In the genomic region with DNA sequence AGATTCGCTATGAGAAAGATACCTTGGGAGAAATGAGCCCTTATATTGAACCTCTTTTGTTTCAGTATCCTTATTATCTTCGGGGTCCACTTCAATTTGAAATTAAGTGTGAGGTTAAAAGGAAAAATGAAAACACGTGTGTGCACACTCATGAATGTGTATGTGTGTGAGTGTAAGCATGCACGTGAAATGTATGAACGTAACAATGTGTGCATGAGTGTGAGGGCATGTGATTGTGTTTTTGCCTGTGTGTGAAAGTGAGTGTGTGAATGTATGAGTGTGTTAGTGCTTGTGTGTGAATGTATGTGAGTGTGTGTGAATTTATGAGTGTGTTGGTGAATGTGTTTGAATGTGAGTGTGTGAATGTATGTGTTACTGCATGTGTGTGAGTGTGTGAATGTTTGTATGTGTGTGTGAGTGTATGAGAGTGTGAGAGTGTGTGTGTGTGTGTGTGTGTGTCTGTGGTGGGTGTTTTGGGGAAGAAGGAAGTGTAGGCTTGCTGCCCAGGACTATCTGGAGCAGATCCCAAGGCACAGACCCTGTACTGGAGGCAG, we compare ENCODE assay signal across 22 cellular contexts.
DNase-seq lines count a peak whose midpoint lies in the region; ATAC-seq, FAIRE-seq and TF ChIP-seq lines count a peak whose summit lies in the region.
"Had no signal": no experiment of that assay in that cellular context is flagged by ENCODE, and none has a peak within 500 bp of the region (broad histone marks: within the 10 kb centered on the region; RNA-seq: fewer than 3 reads in every experiment).

No MANE protein-coding gene starts in this region.

- H2AFZ ChIP-seq in IMR-90 (replicated peaks; ENCODE audit: low read length, poor library complexity) (no peak overlapping the region), H1 (ENCODE audit: low read length) (no peak overlapping the region)

- H2BK12ac ChIP-seq in H1 (ENCODE audit: low read depth, low read length) = no peak overlapping the region

- POLR2A ChIA-PET in IMR-90 (lab: Charles Lee; ENCODE audit: unreplicated experiment) = no interaction called here
- POLR2A ChIA-PET in H1 (lab: Charles Lee; ENCODE audit: partially characterized antibody) = no interaction called here

- H3K27me3 ChIP-seq in IMR-90 (ENCODE audit: control insufficient read depth, insufficient read depth, low read length) (no peaks in the 10 kb centered on the region), H1 (replicated peaks in 1 of 4; ENCODE audit: control insufficient read depth in 3 of 4, extremely low read depth in 1 of 4, insufficient read depth in 3 of 4, low read length in 3 of 4) (no peaks in the 10 kb centered on the region)
- H3K27me3 ChIP-seq: BE2C had no signal

- intact Hi-C loops in IMR-90 (cut with micrococcal nuclease) = no loop called here

- H3K56ac ChIP-seq in IMR-90 (ENCODE audit: extremely low read depth, insufficient read depth, low read length) = no peak overlapping the region
- peak overlapping the region; percentile 87 for H3K56ac ChIP-seq in H1 (replicated peaks; ENCODE audit: insufficient read length, low read depth, low read length)

- no peak overlapping the region for H3K23ac ChIP-seq in IMR-90 (ENCODE audit: low read depth, low read length)
- H3K23ac ChIP-seq in H1 (ENCODE audit: insufficient read length) = no peak overlapping the region

- H2AK9ac ChIP-seq in IMR-90 (replicated peaks; ENCODE audit: low read depth, low read length, poor library complexity) = no peak overlapping the region

- in situ Hi-C loops in IMR-90 (cut with MboI; ENCODE audit: low sequenced_read_pairs) = no loop called here

- TF ChIP-seq RAD21 in IMR-90 (IDR thresholded peaks at IDR 0.05; ENCODE audit: low read length) (no peak), H1 (IDR thresholded peaks at IDR 0.05 in 1 of 2, conservative IDR thresholded peaks at IDR 0.05 in 1 of 2; ENCODE audit: low read depth in 2 of 2, low read length in 2 of 2) (no peak)

- TF ChIP-seq EP300 in H1 (IDR thresholded peaks at IDR 0.05; ENCODE audit: borderline replicate concordance in 1 of 2, low read depth in 2 of 2, low read length in 2 of 2) = no peak

- no peak overlapping the region for H3K4ac ChIP-seq in IMR-90 (ENCODE audit: low read depth, low read length)
- H3K4ac ChIP-seq in H1 (replicated peaks; ENCODE audit: insufficient read length, low read depth, low read length) = no peak overlapping the region

- TF ChIP-seq CTCF in IMR-90 (conservative IDR thresholded peaks at IDR 0.05; ENCODE audit: low read depth, low read length) (no peak), H1 (IDR thresholded peaks at IDR 0.05; ENCODE audit: control extremely low read depth in 1 of 3, insufficient read depth in 1 of 3, low read depth in 1 of 3, low read length in 3 of 3) (no peak)

- H3K4me1 ChIP-seq in IMR-90 (ENCODE audit: control insufficient read depth, insufficient read depth, low read length) (no peaks in the 10 kb centered on the region), H1 (replicated peaks in 1 of 4; ENCODE audit: control insufficient read depth in 3 of 4, insufficient read depth in 4 of 4, low read length in 3 of 4) (no peaks in the 10 kb centered on the region)
- H3K4me1 ChIP-seq: BE2C had no signal

- WGBS in IMR-90 (ENCODE audit: extremely low coverage in 2 of 2, insufficient read length in 1 of 2), 2 experiments = 43% methylated on average over 3 of the region's 5 CpGs; no CpG with 5 or more reads in 1 of the 2 experiments
- 93% methylated on average over 5 of the region's 5 CpGs; no CpG with 5 or more reads in 1 of the 2 experiments for WGBS in H1 (ENCODE audit: extremely low coverage in 1 of 2, insufficient coverage in 1 of 2, insufficient read length in 1 of 2, insufficient replicate concordance in 2 of 2, low coverage in 1 of 2, low lambda C conversion rate in 2 of 2, missing lambda C conversion rate in 1 of 2), 2 experiments

- DNase-seq in GM12892 (ENCODE audit: insufficient read length) (no peak), IMR-90 (no peak), H1 (ENCODE audit: low read depth in 1 of 2, low spot score in 2 of 2) (no peak), inferior parietal cortex (ENCODE audit: extremely low spot score) (no peak), NCI-H1694 treated with DMSO at 0.1 percent for 48 hours (lab: John Stamatoyannopoulos, UW) (no peak), RKO (ENCODE audit: low spot score) (no peak)
- DNase-seq: ACHN; BE2C; C1 segment of cervical spinal cord; CD4-positive, CD25-positive, alpha-beta regulatory T cell; CD8-positive, alpha-beta memory T cell; COR-L47; DMS 273 treated with DMSO at 0.1 percent for 48 hours; DMS53; DND-41; EL; GOT3; H9; KBM-7 had no signal

- no peak overlapping the region for H3K18ac ChIP-seq in IMR-90 (ENCODE audit: low read depth, low read length)
- no peak overlapping the region for H3K18ac ChIP-seq in H1 (ENCODE audit: extremely low read depth, low read length)

- no peak overlapping the region for H3K27ac ChIP-seq in IMR-90 (ENCODE audit: insufficient read depth, low read length)
- H3K27ac ChIP-seq in H1 (ENCODE audit: low read depth, low read length) = no peak overlapping the region

- H3K9me1 ChIP-seq in IMR-90 (ENCODE audit: insufficient read depth, low read length) = no peaks in the 10 kb centered on the region

- no peak for TF ChIP-seq POLR2A in GM12892 (IDR thresholded peaks at IDR 0.05; ENCODE audit: low read depth, low read length)
- TF ChIP-seq POLR2A in IMR-90 (IDR thresholded peaks at IDR 0.05; ENCODE audit: low read depth, low read length) = no peak
- no peak for TF ChIP-seq POLR2A in H1 (IDR thresholded peaks at IDR 0.05; ENCODE audit: control extremely low read depth in 1 of 2, low read depth in 2 of 2, low read length in 2 of 2)

- H3K4me3 ChIP-seq in IMR-90 (ENCODE audit: insufficient read depth, low read depth, low read length) (no peak overlapping the region), H1 (ENCODE audit: extremely low read depth in 1 of 4, insufficient read depth in 2 of 4, low read depth in 3 of 4, low read length in 4 of 4) (no peak overlapping the region)
- H3K4me3 ChIP-seq: GM12878 had no signal

- CTCF ChIA-PET in IMR-90 (lab: Yijun Ruan, JAX) = no interaction called here
- CTCF ChIA-PET in H1 (lab: Charles Lee; ENCODE audit: partially characterized antibody) = no interaction called here

- ATAC-seq in IMR-90 (ENCODE audit: low read depth) = no peak
- ATAC-seq: GM12878 had no signal

- H4K20me1 ChIP-seq in IMR-90 (ENCODE audit: insufficient read depth, low read length) (no peaks in the 10 kb centered on the region), H1 (replicated peaks in 1 of 2; ENCODE audit: control insufficient read depth in 1 of 2, insufficient read depth in 2 of 2, low read length in 2 of 2) (peaks cover 0 to 3% of the 10 kb centered on the region in 2 experiments)

- FAIRE-seq in GM12892 (lab: Jason Lieb, UNC) = peak; percentile 17
- FAIRE-seq in H1 (lab: Jason Lieb, UNC) = no peak
- FAIRE-seq: A204.1, GM12878, GM18507 had no signal

- H2BK5ac ChIP-seq in IMR-90 (ENCODE audit: low read depth, low read length, poor library complexity, severe bottlenecking) (peak overlapping the region; percentile 15), H1 (ENCODE audit: low read depth, low read length) (no peak overlapping the region)

- no peaks in the 10 kb centered on the region for H3K79me1 ChIP-seq in IMR-90 (ENCODE audit: low read depth in 1 of 2, low read length in 2 of 2)
- no peaks in the 10 kb centered on the region for H3K79me1 ChIP-seq in H1 (ENCODE audit: low read depth, low read length)

- H2BK120ac ChIP-seq in IMR-90 (ENCODE audit: low read depth, low read length) (no peak overlapping the region), H1 (replicated peaks; ENCODE audit: low read depth, low read length) (no peak overlapping the region)

- peaks cover 3% of the 10 kb centered on the region; the same call in 1 of the 2 replicates for H3K23me2 ChIP-seq in H1 (ENCODE audit: low read depth, low read length)

- BruUV-seq in IMR-90 (replicated peaks; lab: Mats Ljungman, UMichigan) = no TSS peak

- H3K36me3 ChIP-seq in IMR-90 (ENCODE audit: control insufficient read depth, insufficient read depth, low read length) = no peaks in the 10 kb centered on the region
- no peaks in the 10 kb centered on the region for H3K36me3 ChIP-seq in H1 (ENCODE audit: control insufficient read depth in 2 of 4, insufficient read depth in 4 of 4, low read length in 3 of 4)
- H3K36me3 ChIP-seq: BE2C had no signal

- H2BK20ac ChIP-seq in IMR-90 (ENCODE audit: low read depth, low read length) = no peak overlapping the region
- H2BK20ac ChIP-seq in H1 (ENCODE audit: low read length) = no peak overlapping the region

- H4K5ac ChIP-seq in IMR-90 (ENCODE audit: low read depth, low read length) (no peak overlapping the region), H1 (ENCODE audit: insufficient read length, low read depth, low read length) (no peak overlapping the region)

- H3K4me2 ChIP-seq in IMR-90 (ENCODE audit: low read depth, low read length) (no peak overlapping the region), H1 (ENCODE audit: insufficient read depth in 1 of 2, low read depth in 2 of 2, low read length in 2 of 2) (no peak overlapping the region)

- H3K79me2 ChIP-seq in H1 (ENCODE audit: control insufficient read depth in 1 of 2, insufficient read depth in 2 of 2, low read length in 2 of 2) = 0 out of 4 replicates have a peak, but pooled peaks cover 0 to 4% of the 10 kb centered on the region in 2 experiments

- no peaks in the 10 kb centered on the region for H3K9me3 ChIP-seq in IMR-90 (ENCODE audit: control insufficient read depth, insufficient read depth, low read length)
- no peaks in the 10 kb centered on the region for H3K9me3 ChIP-seq in H1 (ENCODE audit: insufficient read depth in 2 of 2, low read depth in 1 of 2, low read length in 1 of 2)
- H3K9me3 ChIP-seq: BE2C had no signal

- H4K8ac ChIP-seq in IMR-90 (ENCODE audit: low read depth in 2 of 2, low read length in 2 of 2) (no peak overlapping the region), H1 (ENCODE audit: extremely low read depth, insufficient read depth, low read length) (no peak overlapping the region)

- no peak overlapping the region for H3K9ac ChIP-seq in IMR-90 (ENCODE audit: low read depth, low read length)
- no peak overlapping the region for H3K9ac ChIP-seq in H1 (replicated peaks in 1 of 4; ENCODE audit: extremely low read depth in 1 of 4, low read depth in 3 of 4, low read length in 3 of 4)

- H4K91ac ChIP-seq in IMR-90 (ENCODE audit: insufficient read depth, low read depth, low read length) (no peak overlapping the region), H1 (replicated peaks; ENCODE audit: insufficient read length, low read length) (no peak overlapping the region)

- no peak overlapping the region for H2BK15ac ChIP-seq in IMR-90 (ENCODE audit: low read depth, low read length)
- no peak overlapping the region for H2BK15ac ChIP-seq in H1 (ENCODE audit: low read length)

- dilution Hi-C loops in IMR-90 (cut with HindIII; ENCODE audit: low sequenced_read_pairs, unreplicated experiment) = no loop called here

- H3K14ac ChIP-seq in IMR-90 (replicated peaks; ENCODE audit: low read depth, low read length) = no peak overlapping the region
- no peak overlapping the region for H3K14ac ChIP-seq in H1 (ENCODE audit: insufficient read length)

- H2AK5ac ChIP-seq in IMR-90 (ENCODE audit: low read depth, low read length) (no peak overlapping the region), H1 (ENCODE audit: low read depth, low read length) (no peak overlapping the region)

TF ChIP-seq in IMR-90, 13 proteins besides CTCF, POLR2A, EP300 and RAD21 (continues in another document):
- TF ChIP-seq MAFK (IDR thresholded peaks at IDR 0.05; ENCODE audit: low read depth, low read length) = no peak

TF ChIP-seq in H1, 55 proteins besides CTCF, POLR2A, EP300 and RAD21 (continues in another document):
- TF ChIP-seq BRCA1 (IDR thresholded peaks at IDR 0.05; ENCODE audit: low read depth, low read length) = no peak
